ENCODE assay signal across 27 cellular contexts in genomic region chr16:35749253-35750141, GRCh38.
"Had no signal": no experiment of that assay in that cellular context is flagged by ENCODE, and none has a peak within 500 bp of the region (broad histone marks: within the 10 kb centered on the region; RNA-seq: fewer than 3 reads in every experiment).

No MANE protein-coding gene starts in this region.

- H3K4me3 ChIP-seq: dorsolateral prefrontal cortex, gastrocnemius medialis, pancreas, psoas muscle, stomach, thyroid gland, upper lobe of left lung had no signal

- H3K36me3 ChIP-seq: gastrocnemius medialis, neutrophil, pancreas, stomach, thyroid gland, upper lobe of left lung, WERI-Rb-1 had no signal

- H3K9me3 ChIP-seq: gastrocnemius medialis, pancreas, psoas muscle, thyroid gland had no signal

- H3K27me3 ChIP-seq: gastrocnemius medialis, neutrophil, pancreas, stomach, thyroid gland, upper lobe of left lung had no signal

- H3K4me1 ChIP-seq: gastrocnemius medialis, pancreas, psoas muscle, stomach, thyroid gland, upper lobe of left lung had no signal

- DNase-seq: activated CD4-positive, alpha-beta T cell treated with anti-CD3 and anti-CD28 coated beads for 48 hours; activated CD4-positive, alpha-beta T cell treated with anti-CD3 and anti-CD28 coated beads, Interleukin-2, amount 50 U/mL, for 48 hours; activated CD8-positive, alpha-beta memory T cell treated with anti-CD3 and anti-CD28 coated beads, Interleukin-2, amount 50 U/mL, for 4 hours; activated naive CD4-positive, alpha-beta T cell; activated T-cell treated with anti-CD3 and anti-CD28 coated beads, Interleukin-2, amount 50 U/mL, for 24 hours; anterior cingulate cortex; dorsolateral prefrontal cortex; effector memory CD4-positive, alpha-beta T cell; gastrocnemius medialis; glutamatergic neuron; left cardiac atrium; left ventricle myocardium superior; mesendoderm; psoas muscle; stimulated activated CD4-positive, alpha-beta T cell treated with anti-CD3 and anti-CD28 coated beads, Interleukin-15, amount 100 ng/mL, for 24 hours; stimulated activated naive B cell treated with anti-CD40 and anti-IgM and Interleukin-4, amounts not matched to agents 10 μg/mL and 1 μg/mL and 100 μg/mL, for 72 hours; stomach; SW 1271; T-helper 9 cell; thyroid gland; WERI-Rb-1 had no signal

- FAIRE-seq: bronchial epithelial cell, colon, islet of Langerhans, pancreas had no signal

- H3K27ac ChIP-seq: dorsolateral prefrontal cortex, gastrocnemius medialis, neutrophil, pancreas, psoas muscle, stomach, thyroid gland, upper lobe of left lung, WERI-Rb-1 had no signal
